In the genomic region with DNA sequence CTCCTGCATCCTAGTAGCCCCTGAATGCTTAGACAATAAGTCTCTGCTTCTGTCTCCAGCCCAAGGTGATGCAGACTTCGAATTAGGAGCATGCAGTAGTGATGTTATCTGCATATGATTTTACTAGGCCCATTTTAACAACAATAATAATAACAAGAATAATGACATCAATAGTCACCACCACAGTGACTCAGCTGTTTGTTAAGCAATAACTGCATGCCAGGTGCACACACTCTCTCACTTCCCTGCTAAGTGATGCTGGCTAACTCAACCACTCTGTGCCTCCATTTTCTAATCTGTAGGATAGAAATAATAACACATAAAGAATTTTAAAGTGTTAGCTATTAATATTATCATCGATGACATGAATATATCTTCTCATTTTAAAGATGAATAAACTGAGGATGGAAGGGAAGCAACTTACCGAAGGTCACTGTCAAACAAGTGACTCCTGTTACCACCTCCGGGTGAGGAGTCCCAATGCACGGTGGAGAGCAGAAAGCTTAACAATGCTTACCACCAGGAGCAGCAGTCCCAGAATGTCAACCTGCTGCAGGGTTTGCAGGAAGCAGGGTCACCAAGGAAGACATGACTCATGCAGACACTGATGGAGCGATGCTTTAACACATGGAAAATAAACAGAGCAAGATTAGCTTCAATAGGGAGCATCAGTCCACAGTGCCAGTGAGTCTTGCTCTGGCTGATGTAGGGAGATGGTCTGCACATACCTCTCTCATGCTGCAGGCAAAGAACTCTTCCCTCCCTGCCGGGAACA, we compare ENCODE assay signal across 1 cellular context.
TF ChIP-seq lines count a peak whose summit lies in the region.

No MANE protein-coding gene starts in this region.

TF ChIP-seq in SK-N-SH, 30 proteins besides CTCF, POLR2A, EP300 and RAD21 (continued from another document):
- TF ChIP-seq, protein P1, sequence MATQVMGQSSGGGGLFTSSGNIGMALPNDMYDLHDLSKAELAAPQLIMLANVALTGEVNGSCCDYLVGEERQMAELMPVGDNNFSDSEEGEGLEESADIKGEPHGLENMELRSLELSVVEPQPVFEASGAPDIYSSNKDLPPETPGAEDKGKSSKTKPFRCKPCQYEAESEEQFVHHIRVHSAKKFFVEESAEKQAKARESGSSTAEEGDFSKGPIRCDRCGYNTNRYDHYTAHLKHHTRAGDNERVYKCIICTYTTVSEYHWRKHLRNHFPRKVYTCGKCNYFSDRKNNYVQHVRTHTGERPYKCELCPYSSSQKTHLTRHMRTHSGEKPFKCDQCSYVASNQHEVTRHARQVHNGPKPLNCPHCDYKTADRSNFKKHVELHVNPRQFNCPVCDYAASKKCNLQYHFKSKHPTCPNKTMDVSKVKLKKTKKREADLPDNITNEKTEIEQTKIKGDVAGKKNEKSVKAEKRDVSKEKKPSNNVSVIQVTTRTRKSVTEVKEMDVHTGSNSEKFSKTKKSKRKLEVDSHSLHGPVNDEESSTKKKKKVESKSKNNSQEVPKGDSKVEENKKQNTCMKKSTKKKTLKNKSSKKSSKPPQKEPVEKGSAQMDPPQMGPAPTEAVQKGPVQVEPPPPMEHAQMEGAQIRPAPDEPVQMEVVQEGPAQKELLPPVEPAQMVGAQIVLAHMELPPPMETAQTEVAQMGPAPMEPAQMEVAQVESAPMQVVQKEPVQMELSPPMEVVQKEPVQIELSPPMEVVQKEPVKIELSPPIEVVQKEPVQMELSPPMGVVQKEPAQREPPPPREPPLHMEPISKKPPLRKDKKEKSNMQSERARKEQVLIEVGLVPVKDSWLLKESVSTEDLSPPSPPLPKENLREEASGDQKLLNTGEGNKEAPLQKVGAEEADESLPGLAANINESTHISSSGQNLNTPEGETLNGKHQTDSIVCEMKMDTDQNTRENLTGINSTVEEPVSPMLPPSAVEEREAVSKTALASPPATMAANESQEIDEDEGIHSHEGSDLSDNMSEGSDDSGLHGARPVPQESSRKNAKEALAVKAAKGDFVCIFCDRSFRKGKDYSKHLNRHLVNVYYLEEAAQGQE (IDR thresholded peaks at IDR 0.05; ENCODE audit: low read depth, low read length): no peak
- TF ChIP-seq, protein P2, sequence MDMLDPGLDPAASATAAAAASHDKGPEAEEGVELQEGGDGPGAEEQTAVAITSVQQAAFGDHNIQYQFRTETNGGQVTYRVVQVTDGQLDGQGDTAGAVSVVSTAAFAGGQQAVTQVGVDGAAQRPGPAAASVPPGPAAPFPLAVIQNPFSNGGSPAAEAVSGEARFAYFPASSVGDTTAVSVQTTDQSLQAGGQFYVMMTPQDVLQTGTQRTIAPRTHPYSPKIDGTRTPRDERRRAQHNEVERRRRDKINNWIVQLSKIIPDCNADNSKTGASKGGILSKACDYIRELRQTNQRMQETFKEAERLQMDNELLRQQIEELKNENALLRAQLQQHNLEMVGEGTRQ (IDR thresholded peaks at IDR 0.05; ENCODE audit: borderline replicate concordance, low read depth, low read length): no peak
- TF ChIP-seq, protein P3, sequence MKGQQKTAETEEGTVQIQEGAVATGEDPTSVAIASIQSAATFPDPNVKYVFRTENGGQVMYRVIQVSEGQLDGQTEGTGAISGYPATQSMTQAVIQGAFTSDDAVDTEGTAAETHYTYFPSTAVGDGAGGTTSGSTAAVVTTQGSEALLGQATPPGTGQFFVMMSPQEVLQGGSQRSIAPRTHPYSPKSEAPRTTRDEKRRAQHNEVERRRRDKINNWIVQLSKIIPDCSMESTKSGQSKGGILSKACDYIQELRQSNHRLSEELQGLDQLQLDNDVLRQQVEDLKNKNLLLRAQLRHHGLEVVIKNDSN (IDR thresholded peaks at IDR 0.05; ENCODE audit: borderline replicate concordance, low read depth): no peak
- TF ChIP-seq GABPA (IDR thresholded peaks at IDR 0.05; ENCODE audit: low read depth): no peak
- TF ChIP-seq GATA2 (CRISPR knock-in tag; IDR thresholded peaks at IDR 0.05): no peak
- TF ChIP-seq RCOR1 (IDR thresholded peaks at IDR 0.05; ENCODE audit: low read length): no peak
- no peak for TF ChIP-seq SIN3A (IDR thresholded peaks at IDR 0.05; ENCODE audit: borderline replicate concordance, low read depth, low read length)
- TF ChIP-seq, protein P4, sequence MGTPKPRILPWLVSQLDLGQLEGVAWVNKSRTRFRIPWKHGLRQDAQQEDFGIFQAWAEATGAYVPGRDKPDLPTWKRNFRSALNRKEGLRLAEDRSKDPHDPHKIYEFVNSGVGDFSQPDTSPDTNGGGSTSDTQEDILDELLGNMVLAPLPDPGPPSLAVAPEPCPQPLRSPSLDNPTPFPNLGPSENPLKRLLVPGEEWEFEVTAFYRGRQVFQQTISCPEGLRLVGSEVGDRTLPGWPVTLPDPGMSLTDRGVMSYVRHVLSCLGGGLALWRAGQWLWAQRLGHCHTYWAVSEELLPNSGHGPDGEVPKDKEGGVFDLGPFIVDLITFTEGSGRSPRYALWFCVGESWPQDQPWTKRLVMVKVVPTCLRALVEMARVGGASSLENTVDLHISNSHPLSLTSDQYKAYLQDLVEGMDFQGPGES (IDR thresholded peaks at IDR 0.05; ENCODE audit: low read depth, low read length): no peak
- TF ChIP-seq, protein P5, sequence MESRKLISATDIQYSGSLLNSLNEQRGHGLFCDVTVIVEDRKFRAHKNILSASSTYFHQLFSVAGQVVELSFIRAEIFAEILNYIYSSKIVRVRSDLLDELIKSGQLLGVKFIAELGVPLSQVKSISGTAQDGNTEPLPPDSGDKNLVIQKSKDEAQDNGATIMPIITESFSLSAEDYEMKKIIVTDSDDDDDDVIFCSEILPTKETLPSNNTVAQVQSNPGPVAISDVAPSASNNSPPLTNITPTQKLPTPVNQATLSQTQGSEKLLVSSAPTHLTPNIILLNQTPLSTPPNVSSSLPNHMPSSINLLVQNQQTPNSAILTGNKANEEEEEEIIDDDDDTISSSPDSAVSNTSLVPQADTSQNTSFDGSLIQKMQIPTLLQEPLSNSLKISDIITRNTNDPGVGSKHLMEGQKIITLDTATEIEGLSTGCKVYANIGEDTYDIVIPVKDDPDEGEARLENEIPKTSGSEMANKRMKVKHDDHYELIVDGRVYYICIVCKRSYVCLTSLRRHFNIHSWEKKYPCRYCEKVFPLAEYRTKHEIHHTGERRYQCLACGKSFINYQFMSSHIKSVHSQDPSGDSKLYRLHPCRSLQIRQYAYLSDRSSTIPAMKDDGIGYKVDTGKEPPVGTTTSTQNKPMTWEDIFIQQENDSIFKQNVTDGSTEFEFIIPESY (IDR thresholded peaks at IDR 0.05; ENCODE audit: borderline replicate concordance, low read depth): no peak
- no peak for TF ChIP-seq SMC3 (IDR thresholded peaks at IDR 0.05; ENCODE audit: low read depth, low read length)
